Comparison of ENCODE assay signal across 10 cellular contexts in the genomic region with DNA sequence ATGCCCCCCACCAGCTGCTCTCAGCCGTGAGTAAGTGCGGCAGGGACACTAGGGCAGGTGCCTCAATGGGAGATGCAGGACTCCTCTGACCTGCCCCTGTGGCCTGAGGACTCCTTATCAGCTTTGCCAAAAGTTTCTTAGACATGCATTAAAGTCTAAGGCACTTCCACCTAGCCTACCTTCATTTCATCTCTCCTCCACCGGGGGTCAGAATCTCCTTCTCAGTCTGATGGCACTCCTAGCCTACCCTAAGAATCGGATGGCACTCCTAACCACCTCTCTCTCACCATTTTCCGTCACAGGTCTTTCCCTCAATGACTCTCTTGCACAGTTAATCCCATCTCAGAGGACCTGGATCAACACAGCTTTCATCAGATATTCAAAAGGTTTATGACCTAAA.
"Had no signal": no experiment of that assay in that cellular context is flagged by ENCODE, and none has a peak within 500 bp of the region (broad histone marks: within the 10 kb centered on the region; RNA-seq: fewer than 3 reads in every experiment).

No MANE protein-coding gene starts in this region.

- H3K27ac ChIP-seq: esophagus squamous epithelium, heart left ventricle, parathyroid adenoma, upper lobe of left lung had no signal

- DNase-seq: activated B cell treated with CpG ODN at 0.5 μM for 24 hours; activated CD4-positive, alpha-beta T cell treated with anti-CD3 and anti-CD28 coated beads, Interleukin-2, amount 50 U/mL, for 1 hour; dermis blood vessel endothelial cell; esophagus squamous epithelium; foreskin melanocyte; heart left ventricle; stimulated activated CD4-positive, alpha-beta T cell treated with anti-CD3 and anti-CD28 coated beads, Interleukin-15, amount 100 ng/mL, for 24 hours; stimulated activated CD4-positive, alpha-beta T cell treated with anti-CD3 and anti-CD28 coated beads, Interleukin-4, amount 100 ng/mL, for 24 hours; upper lobe of left lung had no signal

- H3K4me3 ChIP-seq: esophagus squamous epithelium, heart left ventricle, upper lobe of left lung had no signal
